ENCODE assay signal across 11 cellular contexts in genomic region chr18:79466591-79466990, GRCh38.
A peak's percentile ranks its signal among the peaks of the same experiment; 100 is the strongest.
DNase-seq lines count a peak whose midpoint lies in the region; ATAC-seq and TF ChIP-seq lines count a peak whose summit lies in the region.
"Had no signal": no experiment of that assay in that cellular context is flagged by ENCODE, and none has a peak within 500 bp of the region (broad histone marks: within the 10 kb centered on the region; RNA-seq: fewer than 3 reads in every experiment).

No MANE protein-coding gene starts in this region.

- intact Hi-C loops in activated CD4-positive, alpha-beta T cell treated with anti-CD3 and anti-CD28 coated beads, Interleukin-2, amount 10 ng/mL, durations not matched to agents 24 days and 14 days (cut with micrococcal nuclease) = no loop called here

- peaks cover 3% of the 10 kb centered on the region for H3K36me3 Mint-ChIP-seq in activated naive CD8-positive, alpha-beta T cell
- peaks cover 51% of the 10 kb centered on the region for H3K36me3 Mint-ChIP-seq in activated CD4-positive, alpha-beta T cell treated with anti-CD3 and anti-CD28 coated beads, Interleukin-2, amount 10 ng/mL, durations not matched to agents 24 days and 14 days (ENCODE audit: low read depth)
- H3K36me3 Mint-ChIP-seq: natural killer cell treated with Interleukin-12 subunit alpha and Interleukin-12 subunit beta and Interleukin-15 and Interleukin-18, amount 100 ng/mL, for 72 hours had no signal

- TF ChIP-seq CTCF in GM10266 (IDR thresholded peaks at IDR 0.05; ENCODE audit: control insufficient read depth, insufficient read depth, low read depth, missing control alignments) (no peak), RWPE1 (conservative IDR thresholded peaks at IDR 0.05; ENCODE audit: low read depth) (no peak)

- CTCF ChIA-PET in RWPE1 (lab: Yijun Ruan, JAX) = no interaction called here

- no peak overlapping the region; the same call in 1 of the 2 replicates for H3K27ac ChIP-seq in RWPE1
- H3K27ac ChIP-seq: C4-2B had no signal

- ATAC-seq in GM19397 (IDR thresholded peaks at IDR 0.05; ENCODE audit: unreplicated experiment) = peak; percentile 42
- ATAC-seq in HG03139 (IDR thresholded peaks at IDR 0.05; ENCODE audit: unreplicated experiment) = peak; percentile 48
- no peak for ATAC-seq in GM18870 (IDR thresholded peaks at IDR 0.05; ENCODE audit: unreplicated experiment)
- ATAC-seq: natural killer cell treated with Interleukin-12 subunit alpha and Interleukin-12 subunit beta and Interleukin-15 and Interleukin-18, amount 100 ng/mL, for 72 hours had no signal

- H3K27ac Mint-ChIP-seq in activated naive CD8-positive, alpha-beta T cell = peak overlapping the region; percentile 22
- H3K27ac Mint-ChIP-seq in activated CD4-positive, alpha-beta T cell treated with anti-CD3 and anti-CD28 coated beads, Interleukin-2, amount 10 ng/mL, durations not matched to agents 24 days and 14 days = no peak overlapping the region
- H3K27ac Mint-ChIP-seq: natural killer cell treated with Interleukin-12 subunit alpha and Interleukin-12 subunit beta and Interleukin-15 and Interleukin-18, amount 100 ng/mL, for 72 hours had no signal

- POLR2A ChIA-PET in RWPE1 (lab: Yijun Ruan, JAX; ENCODE audit: low non-redundant PET) = no interaction called here

- no peaks in the 10 kb centered on the region for H3K27me3 Mint-ChIP-seq in activated naive CD8-positive, alpha-beta T cell
- H3K27me3 Mint-ChIP-seq in activated CD4-positive, alpha-beta T cell treated with anti-CD3 and anti-CD28 coated beads, Interleukin-2, amount 10 ng/mL, durations not matched to agents 24 days and 14 days = no peaks in the 10 kb centered on the region
- H3K27me3 Mint-ChIP-seq: natural killer cell treated with Interleukin-12 subunit alpha and Interleukin-12 subunit beta and Interleukin-15 and Interleukin-18, amount 100 ng/mL, for 72 hours had no signal

- H3K4me3 Mint-ChIP-seq in activated naive CD8-positive, alpha-beta T cell = no peak overlapping the region
- no peak overlapping the region for H3K4me3 Mint-ChIP-seq in activated CD4-positive, alpha-beta T cell treated with anti-CD3 and anti-CD28 coated beads, Interleukin-2, amount 10 ng/mL, durations not matched to agents 24 days and 14 days
- H3K4me3 Mint-ChIP-seq: natural killer cell treated with Interleukin-12 subunit alpha and Interleukin-12 subunit beta and Interleukin-15 and Interleukin-18, amount 100 ng/mL, for 72 hours had no signal

- DNase-seq in GM10266 (ENCODE audit: extremely low spot score) (peak; percentile 74), NCI-H1930 (lab: John Stamatoyannopoulos, UW) (no peak), RWPE1 (ENCODE audit: low spot score) (no peak)
- DNase-seq in activated CD4-positive, alpha-beta T cell treated with anti-CD3 and anti-CD28 coated beads, Interleukin-2, amount 10 ng/mL, durations not matched to agents 24 days and 14 days = no peak
- DNase-seq: small intestine had no signal

- no peaks in the 10 kb centered on the region for H3K9me3 Mint-ChIP-seq in activated naive CD8-positive, alpha-beta T cell (ENCODE audit: low read depth)
- no peaks in the 10 kb centered on the region for H3K9me3 Mint-ChIP-seq in activated CD4-positive, alpha-beta T cell treated with anti-CD3 and anti-CD28 coated beads, Interleukin-2, amount 10 ng/mL, durations not matched to agents 24 days and 14 days
- H3K9me3 Mint-ChIP-seq: natural killer cell treated with Interleukin-12 subunit alpha and Interleukin-12 subunit beta and Interleukin-15 and Interleukin-18, amount 100 ng/mL, for 72 hours had no signal

- peaks cover 10% of the 10 kb centered on the region for H3K4me1 Mint-ChIP-seq in activated naive CD8-positive, alpha-beta T cell (ENCODE audit: low read depth)
- peaks cover 2% of the 10 kb centered on the region for H3K4me1 Mint-ChIP-seq in activated CD4-positive, alpha-beta T cell treated with anti-CD3 and anti-CD28 coated beads, Interleukin-2, amount 10 ng/mL, durations not matched to agents 24 days and 14 days
